ENCODE assay signal across 8 cellular contexts in the genomic region with DNA sequence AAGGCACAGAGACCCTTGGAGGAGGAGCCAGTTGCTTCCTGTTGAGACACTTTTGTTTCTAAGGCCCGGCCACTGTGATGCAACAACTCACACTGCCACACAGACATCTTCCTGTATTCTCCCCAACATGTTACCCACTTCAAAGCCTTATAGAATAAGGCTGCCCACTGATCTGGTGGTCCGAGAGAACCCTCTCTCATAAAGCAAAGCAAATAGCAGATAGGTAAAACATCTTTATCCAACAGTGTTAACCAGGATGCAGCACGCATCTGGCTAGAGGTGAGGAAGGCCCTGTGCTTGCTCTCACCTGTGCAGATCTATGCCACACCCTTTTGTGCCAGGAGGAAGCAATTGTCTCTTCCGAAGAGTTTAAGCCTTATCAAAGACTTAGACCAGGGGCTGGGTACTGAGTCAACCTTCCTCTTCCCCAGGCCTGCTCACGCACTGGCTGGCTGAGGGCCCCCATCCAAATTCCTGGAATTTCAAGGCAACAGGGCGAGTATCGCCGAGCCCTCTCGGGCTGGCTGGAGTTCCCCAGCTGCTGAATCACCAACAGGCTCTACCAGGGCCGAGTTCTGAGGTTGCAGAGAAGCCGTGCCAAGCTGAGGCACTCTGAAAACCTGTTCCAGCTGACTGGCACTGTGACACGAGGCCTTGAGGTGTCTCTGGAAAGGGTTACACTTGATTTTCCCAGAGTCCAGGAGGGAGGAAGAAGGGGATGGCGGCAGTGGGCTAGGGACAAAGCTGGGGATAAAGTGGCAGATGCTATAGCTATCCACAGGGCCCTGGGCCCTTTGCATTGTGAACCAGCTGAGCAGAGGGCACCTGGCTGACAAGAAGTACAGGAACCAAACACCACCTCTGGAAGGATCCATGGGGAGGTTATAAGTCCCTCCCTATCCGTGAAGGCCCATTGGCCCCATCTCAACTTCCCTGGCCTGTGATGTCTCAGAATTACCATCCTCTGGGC. TPM values are rescaled to one million over a fixed set of nuclear protein-coding genes. Genes with fewer than 3 reads are reported as not detected.
A peak's percentile ranks its signal among the peaks of the same experiment; 100 is the strongest.
DNase-seq lines count a peak whose midpoint lies in the region; ATAC-seq and TF ChIP-seq lines count a peak whose summit lies in the region.

No MANE protein-coding gene starts in this region.

- H3K9me3 ChIP-seq in lung (ENCODE audit: control insufficient read depth in 2 of 2, insufficient read depth in 1 of 2, low read length in 1 of 2) = peaks cover 0 to 2% of the 10 kb centered on the region in 2 donors

- H3K9me3 Mint-ChIP-seq in Calu3 (ENCODE audit: low read depth, unreplicated experiment) = no peaks in the 10 kb centered on the region

- TSS peak; percentile 56 for BruUV-seq in Calu3 (replicated peaks; lab: Mats Ljungman, UMichigan)

- H3K4me3 Mint-ChIP-seq in Calu3 (ENCODE audit: low read depth, unreplicated experiment) = peak overlapping the region; percentile 54

- no peaks in the 10 kb centered on the region for H3K27me3 Mint-ChIP-seq in Calu3 (ENCODE audit: unreplicated experiment)

- peaks cover 0 to 16% of the 10 kb centered on the region in 2 donors for H3K4me1 ChIP-seq in lung (ENCODE audit: control insufficient read depth in 2 of 2, insufficient read depth in 2 of 2, low read length in 2 of 2)

- peak overlapping the region; percentile 96 for H3K27ac Mint-ChIP-seq in Calu3 (ENCODE audit: unreplicated experiment)

- CTCF ChIA-PET in Calu3 (lab: Charles Lee) = interaction anchor here (0.6 to 2.0 kb wide), 9 partner anchors 9 to 1125 kb away, joined by 3 to 14 read pairs (median 5); a partner anchor contains a TSS

- ATAC-seq in lung (ENCODE audit: insufficient read depth, low FRiP score) = peak; percentile 70
- no peak for ATAC-seq in HG03439 (IDR thresholded peaks at IDR 0.05; ENCODE audit: unreplicated experiment)
- ATAC-seq in HG03135 (IDR thresholded peaks at IDR 0.05; ENCODE audit: unreplicated experiment) = no peak

- TF ChIP-seq CTCF in Calu3 (IDR thresholded peaks at IDR 0.05; ENCODE audit: unreplicated experiment) (no peak), lung (IDR thresholded peaks at IDR 0.05; ENCODE audit: control extremely low read depth, extremely low read depth) (no peak), GM10266 (IDR thresholded peaks at IDR 0.05; ENCODE audit: control insufficient read depth, insufficient read depth, low read depth, missing control alignments) (no peak)

- peaks cover 73% of the 10 kb centered on the region for H3K4me1 Mint-ChIP-seq in Calu3 (ENCODE audit: low read depth, unreplicated experiment)

- 31 to 39% methylated on average over 14 of the region's 14 CpGs for WGBS in lung, 2 donors

- no peak overlapping the region for H3K4me3 ChIP-seq in lung

- no peaks in the 10 kb centered on the region for H3K27me3 ChIP-seq in lung (ENCODE audit: control insufficient read depth, insufficient read depth)

- DNase-seq in Calu3 = peak; percentile 91
- DNase-seq in NOMO-1 treated with DMSO at 0.1 percent for 48 hours (lab: John Stamatoyannopoulos, UW; ENCODE audit: unreplicated experiment) = peak; percentile 85
- DNase-seq in astrocyte of the hippocampus (ENCODE audit: low read depth, low spot score) = peak; percentile 95
- DNase-seq in lung (ENCODE audit: low spot score) = peak; percentile 78
- DNase-seq in GM10266 (ENCODE audit: extremely low spot score) = no peak
- no peak for DNase-seq in HuH-7.5 (ENCODE audit: low spot score)

- peak overlapping the region in 1 of 2 donors; percentile 41 for H3K27ac ChIP-seq in lung (ENCODE audit: low read depth in 1 of 2, low read length in 1 of 2)

- peaks cover 36% of the 10 kb centered on the region for H3K36me3 Mint-ChIP-seq in Calu3 (ENCODE audit: insufficient read depth, unreplicated experiment)

- H3K36me3 ChIP-seq in lung (ENCODE audit: control insufficient read depth in 2 of 2, insufficient read depth in 2 of 2, low read length in 2 of 2) = no peaks in the 10 kb centered on the region

- intact Hi-C loops in Calu3 (cut with micrococcal nuclease; ENCODE audit: unreplicated experiment) = loop anchor here (2.0 kb wide), 1 partner anchor 27 kb away; no protein-coding TSS in a partner anchor

RNA-seq across cellular contexts. Expression of a gene that starts 29.3 kb away (rescaled TPM):
- total RNA-seq in Calu3 (2022) (80.0 and 104 TPM in 2 replicates), lung (10 to 100 TPM in 1 of 2 donors, 1 to 10 TPM in 1; 1.9 to 13.0 TPM)
- polyA plus RNA-seq in lung = 10 to 100 TPM in 1 of 2 donors, 1 to 10 TPM in 1; 3.8 to 10.3 TPM

Comparison
In these comparisons a context has a peak if more than half of its experiments do, and no peak if none do; other contexts are left out.
1. DNase-seq: peak in Calu3 (single experiment), NOMO-1 treated with DMSO at 0.1 percent for 48 hours (single experiment), astrocyte of the hippocampus (single experiment) and lung (single experiment); none in GM10266 (single experiment) and HuH-7.5 (single experiment).